In the genomic region with DNA sequence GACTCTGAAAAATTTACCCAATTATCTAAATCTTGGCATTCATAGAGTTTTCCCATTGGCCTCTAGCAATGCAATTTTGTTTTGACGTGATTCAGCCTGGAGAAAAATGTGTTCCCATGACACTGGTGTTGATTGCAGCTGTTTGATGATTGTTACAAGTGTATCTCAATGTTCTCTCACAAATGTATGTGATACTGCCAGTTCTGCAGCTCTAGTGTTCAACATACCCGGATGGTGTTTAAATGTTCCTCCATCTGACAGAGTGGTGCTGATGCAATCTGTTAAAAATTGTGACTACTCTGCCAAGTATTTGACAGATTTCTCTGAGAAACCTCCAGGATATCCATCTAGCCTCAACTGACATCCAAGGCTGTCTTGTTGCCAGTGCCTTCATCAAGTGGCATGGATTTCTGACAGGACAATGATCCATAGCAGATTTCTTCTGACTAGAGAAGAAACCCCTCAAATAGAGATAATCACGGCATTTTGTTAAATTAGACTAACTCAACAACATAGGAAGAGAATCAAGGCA, we compare ENCODE assay signal across 17 cellular contexts.
DNase-seq lines count a peak whose midpoint lies in the region; ATAC-seq and TF ChIP-seq lines count a peak whose summit lies in the region.
"Had no signal": no experiment of that assay in that cellular context is flagged by ENCODE, and none has a peak within 500 bp of the region (broad histone marks: within the 10 kb centered on the region; RNA-seq: fewer than 3 reads in every experiment).

No MANE protein-coding gene starts in this region.

- H3K4me3 ChIP-seq in choroid plexus epithelial cell (ENCODE audit: low read depth, low read length) (no peak overlapping the region), skeletal muscle cell (ENCODE audit: low read depth, low read length) (no peak overlapping the region), upper lobe of left lung (no peak overlapping the region)

- no peak for ATAC-seq in upper lobe of left lung (ENCODE audit: low FRiP score in 2 of 2)
- no peak for ATAC-seq in GM19463 (IDR thresholded peaks at IDR 0.05; ENCODE audit: unreplicated experiment)
- no peak for ATAC-seq in activated CD8-positive, alpha-beta memory T cell treated with anti-CD3 and anti-CD28 coated beads, Interleukin-2, amount 10 ng/mL, durations not matched to agents 7 days and 5 days
- ATAC-seq: Panc1 had no signal

- no peaks in the 10 kb centered on the region for H3K4me1 Mint-ChIP-seq in activated CD8-positive, alpha-beta memory T cell treated with anti-CD3 and anti-CD28 coated beads, Interleukin-2, amount 10 ng/mL, durations not matched to agents 7 days and 5 days
- H3K4me1 Mint-ChIP-seq: CD8-positive, alpha-beta memory T cell had no signal

- H3K27ac Mint-ChIP-seq in activated CD8-positive, alpha-beta memory T cell treated with anti-CD3 and anti-CD28 coated beads, Interleukin-2, amount 10 ng/mL, durations not matched to agents 7 days and 5 days, result no peak overlapping the region
- H3K27ac Mint-ChIP-seq: CD8-positive, alpha-beta memory T cell had no signal

- no peaks in the 10 kb centered on the region for H3K36me3 ChIP-seq in upper lobe of left lung

- peaks cover 0 to 3% (median 0%) of the 10 kb centered on the region in 4 donors for H3K9me3 ChIP-seq in upper lobe of left lung

- H3K4me3 Mint-ChIP-seq in activated CD8-positive, alpha-beta memory T cell treated with anti-CD3 and anti-CD28 coated beads, Interleukin-2, amount 10 ng/mL, durations not matched to agents 7 days and 5 days, result no peak overlapping the region
- H3K4me3 Mint-ChIP-seq: CD8-positive, alpha-beta memory T cell had no signal

- no peaks in the 10 kb centered on the region for H3K36me3 Mint-ChIP-seq in activated CD8-positive, alpha-beta memory T cell treated with anti-CD3 and anti-CD28 coated beads, Interleukin-2, amount 10 ng/mL, durations not matched to agents 7 days and 5 days
- H3K36me3 Mint-ChIP-seq: CD8-positive, alpha-beta memory T cell had no signal

- H3K27me3 Mint-ChIP-seq in activated CD8-positive, alpha-beta memory T cell treated with anti-CD3 and anti-CD28 coated beads, Interleukin-2, amount 10 ng/mL, durations not matched to agents 7 days and 5 days, result no peaks in the 10 kb centered on the region
- H3K27me3 Mint-ChIP-seq: CD8-positive, alpha-beta memory T cell had no signal

- CTCF ChIA-PET in activated CD8-positive, alpha-beta memory T cell treated with anti-CD3 and anti-CD28 coated beads, Interleukin-2, amount 10 ng/mL, durations not matched to agents 7 days and 5 days (lab: Charles Lee), result no interaction called here

- WGBS in upper lobe of left lung, 2 donors, result 62 to 65% methylated on average over 2 to 3 of the region's 3 CpGs

- no peak for TF ChIP-seq POLR2A in upper lobe of left lung (IDR thresholded peaks at IDR 0.05)

- no peaks in the 10 kb centered on the region for H3K27me3 ChIP-seq in upper lobe of left lung

- TF ChIP-seq EP300 in upper lobe of left lung (IDR thresholded peaks at IDR 0.05), result no peak

- H3K4me1 ChIP-seq in upper lobe of left lung, result no peaks in the 10 kb centered on the region

- no peak for TF ChIP-seq CTCF in choroid plexus epithelial cell (conservative IDR thresholded peaks at IDR 0.05; ENCODE audit: low read depth, low read length)
- TF ChIP-seq CTCF in upper lobe of left lung (IDR thresholded peaks at IDR 0.05), result no peak

- H3K27ac ChIP-seq in upper lobe of left lung, result no peak overlapping the region

- peak; percentile 81 for DNase-seq in NCI-H446 treated with DMSO at 0.1 percent for 48 hours (lab: John Stamatoyannopoulos, UW)
- DNase-seq in choroid plexus epithelial cell (ENCODE audit: low read depth), result peak; percentile 1
- DNase-seq in fibroblast of the conjunctiva (ENCODE audit: low read depth), result peak; percentile 52
- DNase-seq in skeletal muscle cell (ENCODE audit: low read depth), result peak; percentile 55
- DNase-seq in upper lobe of left lung, result no peak
- DNase-seq in activated CD8-positive, alpha-beta memory T cell treated with anti-CD3 and anti-CD28 coated beads, Interleukin-2, amount 10 ng/mL, durations not matched to agents 7 days and 5 days, result no peak
- DNase-seq: C1 segment of cervical spinal cord; CD8-positive, alpha-beta memory T cell; DMS79 treated with DMSO at 0.1 percent for 48 hours; KG1; NCI-H1105 treated with DMSO at 0.1 percent for 48 hours; NCI-H1694; NCI-H2081 treated with DMSO at 0.1 percent for 48 hours; NCI-H2227 treated with DMSO at 0.1 percent for 48 hours; NCI-H526 treated with DMSO at 0.1 percent for 48 hours had no signal

- peaks cover 3% of the 10 kb centered on the region for H3K9me3 Mint-ChIP-seq in activated CD8-positive, alpha-beta memory T cell treated with anti-CD3 and anti-CD28 coated beads, Interleukin-2, amount 10 ng/mL, durations not matched to agents 7 days and 5 days (ENCODE audit: low read depth)

Comparison
In these comparisons a context has a peak if more than half of its experiments do, and no peak if none do; other contexts are left out.
1. DNase-seq: peak in NCI-H446 treated with DMSO at 0.1 percent for 48 hours (single experiment), choroid plexus epithelial cell (single experiment), fibroblast of the conjunctiva (single experiment) and skeletal muscle cell (single experiment); none in upper lobe of left lung (0 of 2) and activated CD8-positive, alpha-beta memory T cell treated with anti-CD3 and anti-CD28 coated beads, Interleukin-2, amount 10 ng/mL, durations not matched to agents 7 days and 5 days (single experiment).